Comparison of ENCODE assay signal across 27 cellular contexts in the genomic region with DNA sequence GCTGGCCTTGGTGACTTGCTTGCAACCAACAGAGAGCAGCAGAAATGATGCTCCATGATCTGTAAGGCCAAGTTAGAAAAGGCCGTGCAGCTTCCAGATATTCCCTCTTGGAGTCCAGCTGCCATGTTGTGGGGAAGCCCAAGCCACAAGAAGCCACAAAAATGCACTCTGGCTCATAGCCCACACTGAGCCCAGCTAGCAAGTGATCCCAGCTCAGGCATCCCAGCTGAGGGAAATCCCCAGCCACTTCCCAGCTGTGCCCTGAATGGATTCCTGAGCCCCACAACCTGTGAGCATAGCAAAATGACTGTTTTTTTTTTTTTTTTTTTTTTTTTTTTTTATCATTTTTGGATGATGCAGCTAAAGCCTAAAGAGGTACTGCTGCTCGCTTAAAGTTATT. TPM values are rescaled to one million over a fixed set of nuclear protein-coding genes. Genes with fewer than 3 reads are reported as not detected.
DNase-seq lines count a peak whose midpoint lies in the region; ATAC-seq and TF ChIP-seq lines count a peak whose summit lies in the region.
"Had no signal": no experiment of that assay in that cellular context is flagged by ENCODE, and none has a peak within 500 bp of the region (broad histone marks: within the 10 kb centered on the region; RNA-seq: fewer than 3 reads in every experiment).

No MANE protein-coding gene starts in this region.

- H3K4me1 ChIP-seq in mammary epithelial cell (ENCODE audit: insufficient read depth, low read length), result no peaks in the 10 kb centered on the region
- peaks cover 6% of the 10 kb centered on the region for H3K4me1 ChIP-seq in SJCRH30
- H3K4me1 ChIP-seq in gastrocnemius medialis, result no peaks in the 10 kb centered on the region
- H3K4me1 ChIP-seq: breast epithelium, colonic mucosa, upper lobe of right lung had no signal

- ATAC-seq in gastrocnemius medialis, result no peak
- ATAC-seq in GM18505 (IDR thresholded peaks at IDR 0.05; ENCODE audit: unreplicated experiment), result no peak
- ATAC-seq: activated CD8-positive, alpha-beta T cell treated with anti-CD3 and anti-CD28 coated beads, Interleukin-2, amount 10 ng/mL, durations not matched to agents 7 days and 5 days; CD8-positive, alpha-beta T cell; effector memory CD8-positive, alpha-beta T cell; esophagus mucosa; naive thymus-derived CD4-positive, alpha-beta T cell; upper lobe of right lung had no signal

- H3K27ac Mint-ChIP-seq in MCF 10A (ENCODE audit: low read depth, unreplicated experiment), result no peak overlapping the region
- H3K27ac Mint-ChIP-seq: activated CD8-positive, alpha-beta T cell treated with anti-CD3 and anti-CD28 coated beads, Interleukin-2, amount 10 ng/mL, durations not matched to agents 7 days and 5 days; CD8-positive, alpha-beta T cell; effector memory CD8-positive, alpha-beta T cell; H9; naive thymus-derived CD4-positive, alpha-beta T cell had no signal

- POLR2A ChIA-PET in MCF 10A (lab: Yijun Ruan, JAX), result interaction anchor here (0.6 kb wide), 1 partner anchor 16 kb away, joined by 3 read pairs; no protein-coding TSS in a partner anchor

- no peak overlapping the region for H3K27ac ChIP-seq in mammary epithelial cell (ENCODE audit: insufficient read depth, low read depth, low read length)
- no peak overlapping the region for H3K27ac ChIP-seq in SJCRH30
- H3K27ac ChIP-seq in gastrocnemius medialis, result no peak overlapping the region
- H3K27ac ChIP-seq: breast epithelium, colonic mucosa, upper lobe of right lung had no signal

- H3K27me3 ChIP-seq in mammary epithelial cell (ENCODE audit: insufficient read depth, low read length) (no peaks in the 10 kb centered on the region), SJCRH30 (no peaks in the 10 kb centered on the region), gastrocnemius medialis (peaks cover 0 to 4% (median 0%) of the 10 kb centered on the region in 3 donors)
- H3K27me3 ChIP-seq: breast epithelium, colonic mucosa had no signal

- CTCF ChIA-PET in mammary epithelial cell (lab: Charles Lee; ENCODE audit: low non-redundant PET), result no interaction called here
- CTCF ChIA-PET in MCF 10A (lab: Yijun Ruan, JAX), result no interaction called here

- H3K4me3 ChIP-seq in mammary epithelial cell (replicated peaks in 1 of 3; ENCODE audit: insufficient read depth in 1 of 3, low read depth in 2 of 3, low read length in 3 of 3), result no peak overlapping the region
- no peak overlapping the region for H3K4me3 ChIP-seq in SJCRH30
- H3K4me3 ChIP-seq in fibroblast of pulmonary artery (replicated peaks; ENCODE audit: low read depth, low read length), result no peak overlapping the region
- no peak overlapping the region for H3K4me3 ChIP-seq in gastrocnemius medialis
- H3K4me3 ChIP-seq: breast epithelium, colonic mucosa, smooth muscle cell, upper lobe of right lung had no signal

- H3K27me3 Mint-ChIP-seq in MCF 10A (ENCODE audit: insufficient read depth, unreplicated experiment), result no peaks in the 10 kb centered on the region

- no peak for TF ChIP-seq CTCF in mammary epithelial cell (conservative IDR thresholded peaks at IDR 0.05 in 1 of 2, IDR thresholded peaks at IDR 0.05 in 1 of 2; ENCODE audit: extremely low read depth in 1 of 2, insufficient read depth in 1 of 2, low read depth in 1 of 2, low read length in 2 of 2)
- no peak for TF ChIP-seq CTCF in MCF 10A (IDR thresholded peaks at IDR 0.05; ENCODE audit: unreplicated experiment)
- no peak for TF ChIP-seq CTCF in fibroblast of pulmonary artery (IDR thresholded peaks at IDR 0.05; ENCODE audit: low read length, missing control alignments)
- TF ChIP-seq CTCF in gastrocnemius medialis (IDR thresholded peaks at IDR 0.05 in 4 of 5, conservative IDR thresholded peaks at IDR 0.05 in 1 of 5), result no peak

- no peak overlapping the region for H2AFZ ChIP-seq in mammary epithelial cell (ENCODE audit: low read depth, low read length)

- dilution Hi-C loops in mammary epithelial cell (cut with HindIII; ENCODE audit: low sequenced_read_pairs), result no loop called here

- no peaks in the 10 kb centered on the region for H3K4me1 Mint-ChIP-seq in MCF 10A (ENCODE audit: insufficient read depth, unreplicated experiment)
- H3K4me1 Mint-ChIP-seq: naive thymus-derived CD4-positive, alpha-beta T cell had no signal

- no peaks in the 10 kb centered on the region for H3K9me3 Mint-ChIP-seq in MCF 10A (ENCODE audit: unreplicated experiment)
- H3K9me3 Mint-ChIP-seq: CD8-positive, alpha-beta T cell; effector memory CD8-positive, alpha-beta T cell had no signal

- in situ Hi-C loops in mammary epithelial cell (cut with MboI; ENCODE audit: low sequenced_read_pairs in 2 of 2) (no loop called here), gastrocnemius medialis (cut with MboI; ENCODE audit: low sequenced_read_pairs in 4 of 4) (no loop called here)

- H3K4me3 Mint-ChIP-seq in MCF 10A (ENCODE audit: unreplicated experiment), result no peak overlapping the region
- H3K4me3 Mint-ChIP-seq: activated CD8-positive, alpha-beta T cell treated with anti-CD3 and anti-CD28 coated beads, Interleukin-2, amount 10 ng/mL, durations not matched to agents 7 days and 5 days; CD8-positive, alpha-beta T cell; effector memory CD8-positive, alpha-beta T cell; H9; naive thymus-derived CD4-positive, alpha-beta T cell had no signal

- no peaks in the 10 kb centered on the region for H3K36me3 Mint-ChIP-seq in MCF 10A (ENCODE audit: insufficient read depth, unreplicated experiment)
- H3K36me3 Mint-ChIP-seq: CD8-positive, alpha-beta T cell; naive thymus-derived CD4-positive, alpha-beta T cell had no signal

- H3K9me3 ChIP-seq in mammary epithelial cell (replicated peaks; ENCODE audit: insufficient read depth, low read length) (peaks cover 7% of the 10 kb centered on the region), SJCRH30 (replicated peaks) (0 out of 2 replicates have a peak, but pooled peaks cover 2% of the 10 kb centered on the region), gastrocnemius medialis (no peaks in the 10 kb centered on the region)
- H3K9me3 ChIP-seq: breast epithelium, colonic mucosa, upper lobe of right lung had no signal

- BruUV-seq in mammary epithelial cell (replicated peaks; lab: Mats Ljungman, UMichigan), result no TSS peak
- BruUV-seq in MCF 10A (replicated peaks; lab: Mats Ljungman, UMichigan), result no TSS peak

- WGBS in mammary epithelial cell (ENCODE audit: low coverage, missing lambda C conversion rate), result 30% methylated on average over 2 of the region's 2 CpGs

- peak; percentile 47 for DNase-seq in mammary epithelial cell
- no peak for DNase-seq in MCF 10A (ENCODE audit: unreplicated experiment)
- DNase-seq in SJCRH30, result peak; percentile 84 to 86
- DNase-seq in fibroblast of pulmonary artery (ENCODE audit: low read depth), result peak; percentile 40
- DNase-seq in SHP77 (lab: John Stamatoyannopoulos, UW), result no peak
- DNase-seq in gastrocnemius medialis, result no peak
- DNase-seq in NCI-H2107 treated with DMSO at 0.1 percent for 48 hours (lab: John Stamatoyannopoulos, UW; ENCODE audit: unreplicated experiment), result no peak
- DNase-seq: activated CD4-positive, alpha-beta T cell treated with anti-CD3 and anti-CD28 coated beads for 1 hour; activated CD8-positive, alpha-beta T cell treated with anti-CD3 and anti-CD28 coated beads, Interleukin-2, amount 10 ng/mL, durations not matched to agents 7 days and 5 days; activated effector memory CD4-positive, alpha-beta T cell treated with anti-CD3 and anti-CD28 coated beads, Interleukin-2, amount 50 U/mL, for 16 hours; CD8-positive, alpha-beta T cell; colonic mucosa; DMS53; effector memory CD8-positive, alpha-beta T cell; H9; naive thymus-derived CD4-positive, alpha-beta T cell; NCI-H146; NCI-H524 treated with DMSO at 0.1 percent for 48 hours; NK-92 treated with Interleukin-12 subunit alpha and Interleukin-12 subunit beta, amount 100 ng/mL, for 24 hours; nucleus accumbens; stimulated activated CD4-positive, alpha-beta T cell treated with anti-CD3 and anti-CD28 coated beads, Interleukin-2, amount 100 ng/mL, for 24 hours; T-helper 1 cell; upper lobe of right lung had no signal

- TF ChIP-seq POLR2A in gastrocnemius medialis (IDR thresholded peaks at IDR 0.05) (no peak), GM18505 (IDR thresholded peaks at IDR 0.05; ENCODE audit: borderline replicate concordance, extremely low read depth, insufficient read depth, insufficient read length) (no peak)

- intact Hi-C loops in mammary epithelial cell (cut with micrococcal nuclease) (no loop called here), MCF 10A (cut with micrococcal nuclease) (no loop called here), gastrocnemius medialis (cut with DNase I; ENCODE audit: low total_unique reads) (no loop called here)

- H3K36me3 ChIP-seq in mammary epithelial cell (ENCODE audit: insufficient read depth, low read length) (no peaks in the 10 kb centered on the region), SJCRH30 (no peaks in the 10 kb centered on the region), gastrocnemius medialis (no peaks in the 10 kb centered on the region)
- H3K36me3 ChIP-seq: breast epithelium, colonic mucosa, upper lobe of right lung had no signal

- H4K20me1 ChIP-seq in mammary epithelial cell (ENCODE audit: insufficient read depth, low read length), result no peaks in the 10 kb centered on the region

- no peak overlapping the region for H3K4me2 ChIP-seq in mammary epithelial cell (ENCODE audit: insufficient read depth, low read depth, low read length)
- H3K4me2 ChIP-seq: smooth muscle cell had no signal

- H3K9ac ChIP-seq in mammary epithelial cell (ENCODE audit: insufficient read depth, low read length), result no peak overlapping the region

- H3K79me2 ChIP-seq in mammary epithelial cell (ENCODE audit: insufficient read depth, low read length), result no peaks in the 10 kb centered on the region

RNA-seq across cellular contexts. Expression of a gene that starts 11.1 kb away (rescaled TPM):
- 10 to 100 TPM in 1 of 2 donors, 1 to 10 TPM in 1; 4.0 to 24.5 TPM for total RNA-seq in mammary epithelial cell
- 0.12 TPM for polyA plus RNA-seq in mammary epithelial cell
- polyA minus RNA-seq in mammary epithelial cell, result 0.10 TPM
- 1.5 and 3.3 TPM in 2 replicates for total RNA-seq in MCF 10A (2022)
- total RNA-seq in SJCRH30 (2014; rRNA removed; shearing (Covaris generic)), result 3.4 and 6.0 TPM in 2 replicates
- total RNA-seq in gastrocnemius medialis, result 1 to 10 TPM; 1.2 to 1.8 (median 1.5) TPM

Comparison
In these comparisons a context has a peak if more than half of its experiments do, and no peak if none do; other contexts are left out.
1. DNase-seq: peak in mammary epithelial cell (single experiment), SJCRH30 (2 of 2) and fibroblast of pulmonary artery (single experiment); none in MCF 10A (single experiment), SHP77 (0 of 2), gastrocnemius medialis (0 of 2) and NCI-H2107 treated with DMSO at 0.1 percent for 48 hours (single experiment).